Comparison of ENCODE assay signal across 8 cellular contexts in the genomic region with DNA sequence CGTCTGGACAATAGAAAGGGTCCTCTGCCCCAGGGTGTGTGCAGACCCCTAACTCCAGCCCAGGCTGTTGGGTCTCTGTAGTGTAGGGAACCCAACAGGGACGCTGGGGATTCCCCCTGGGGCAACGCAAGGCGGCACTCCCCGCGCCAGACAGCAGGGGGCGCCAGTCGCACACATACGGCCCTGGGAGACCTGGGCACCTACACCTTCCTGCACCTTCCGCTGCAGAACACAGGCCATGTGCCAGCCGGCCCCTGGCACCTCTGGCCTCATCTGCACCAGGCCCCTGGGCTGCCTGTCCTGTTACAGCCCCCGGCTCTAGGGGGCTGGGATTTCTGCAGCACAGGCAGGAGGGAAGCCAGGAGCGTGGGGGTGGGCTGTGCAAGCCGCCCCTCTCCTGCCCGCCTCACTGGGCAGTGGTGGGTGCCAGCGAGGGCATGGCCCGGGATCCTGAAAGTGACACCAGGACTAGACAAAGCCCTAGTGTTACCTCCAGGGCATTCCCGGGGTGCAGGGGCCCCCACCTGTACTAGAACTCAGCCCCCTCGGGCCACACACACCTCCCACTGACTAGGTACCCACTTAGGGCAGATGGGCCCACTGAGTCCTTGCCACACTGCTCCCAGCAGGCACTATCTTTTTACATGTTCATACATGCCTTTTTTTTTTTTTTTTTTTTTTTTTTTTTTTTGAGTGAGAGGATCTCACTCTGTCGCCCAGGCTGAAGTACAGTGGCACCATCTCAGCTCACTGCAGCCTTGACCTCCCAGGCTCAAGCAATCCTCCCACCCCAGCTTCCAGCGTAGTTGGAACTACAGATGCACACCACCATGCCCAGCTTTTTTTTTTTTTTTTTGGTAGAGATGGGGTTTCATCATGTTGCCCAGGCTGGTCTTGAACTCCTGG. TPM values are rescaled to one million over a fixed set of nuclear protein-coding genes. Genes with fewer than 3 reads are reported as not detected.
A peak's percentile ranks its signal among the peaks of the same experiment; 100 is the strongest.
DNase-seq lines count a peak whose midpoint lies in the region; ATAC-seq and TF ChIP-seq lines count a peak whose summit lies in the region.

No MANE protein-coding gene starts in this region.

- peaks cover 12% of the 10 kb centered on the region for H4K20me1 ChIP-seq in osteoblast (ENCODE audit: insufficient read depth, low read length)

- H3K27me3 ChIP-seq in osteoblast (ENCODE audit: insufficient read depth, low read length) (no peaks in the 10 kb centered on the region), tibial artery (no peaks in the 10 kb centered on the region)

- TF ChIP-seq CTCF in fibroblast of the aortic adventitia (IDR thresholded peaks at IDR 0.05; ENCODE audit: insufficient read depth, low read length) (peak; percentile 92), osteoblast (IDR thresholded peaks at IDR 0.05; ENCODE audit: extremely low read depth, low read depth, low read length) (peak; percentile 87), tibial artery (IDR thresholded peaks at IDR 0.05) (peak; percentile 87 to 92)

- H3K36me3 ChIP-seq in osteoblast (ENCODE audit: insufficient read depth, low read length) (peaks cover 6% of the 10 kb centered on the region), tibial artery (peaks cover 0 to 21% (median 7%) of the 10 kb centered on the region in 3 donors)

- no peaks in the 10 kb centered on the region for H3K9me3 ChIP-seq in osteoblast (ENCODE audit: low read depth, low read length)
- H3K9me3 ChIP-seq in tibial artery = no peaks in the 10 kb centered on the region

- H3K4me1 ChIP-seq in osteoblast (ENCODE audit: insufficient read depth, low read length) (peaks cover 6% of the 10 kb centered on the region), tibial artery (peaks cover 0 to 21% (median 0%) of the 10 kb centered on the region in 4 donors)

- intact Hi-C loops in tibial artery (cut with DNase I; ENCODE audit: low total_unique reads) = loop anchor here (2.0 kb wide), 1 partner anchor 112 kb away; no protein-coding TSS in a partner anchor

- no peak overlapping the region for H2AFZ ChIP-seq in osteoblast (ENCODE audit: low read length)

- peak in 9 of 14 donors; percentile 24 to 73 (median 40) for DNase-seq in C1 segment of cervical spinal cord (lab: John Stamatoyannopoulos, UW)
- peak; percentile 86 for DNase-seq in HPDE6-E6E7 (ENCODE audit: extremely low spot score)
- peak; percentile 4 for DNase-seq in OCI-M2 (lab: John Stamatoyannopoulos, UW; ENCODE audit: unreplicated experiment)
- DNase-seq in activated T-cell treated with anti-CD3 and anti-CD28 coated beads, Interleukin-2, amount 50 U/mL, for 48 hours = peak; percentile 92 to 93
- peak; percentile 47 for DNase-seq in fibroblast of the aortic adventitia (ENCODE audit: low read depth)
- DNase-seq in osteoblast (ENCODE audit: insufficient read length, low spot score, missing footprints) = peak; percentile 97
- DNase-seq in tibial artery = peak; percentile 40 to 76

- ATAC-seq in GM19324 (IDR thresholded peaks at IDR 0.05; ENCODE audit: low FRiP score, unreplicated experiment) = peak; percentile 50

- no peak overlapping the region for H3K27ac ChIP-seq in osteoblast (ENCODE audit: low read depth, low read length)
- no peak overlapping the region for H3K27ac ChIP-seq in tibial artery

- H3K4me3 ChIP-seq in fibroblast of the aortic adventitia (ENCODE audit: low read depth, low read length) = no peak overlapping the region
- H3K4me3 ChIP-seq in osteoblast (ENCODE audit: insufficient read depth, low read length) = no peak overlapping the region
- H3K4me3 ChIP-seq in tibial artery = no peak overlapping the region

- H3K79me2 ChIP-seq in osteoblast (ENCODE audit: insufficient read depth, low read length) = no peaks in the 10 kb centered on the region

- H3K4me2 ChIP-seq in osteoblast (ENCODE audit: insufficient read depth, low read length) = no peak overlapping the region

RNA-seq across cellular contexts. Expression of a gene that starts 37.5 kb away (rescaled TPM):
- total RNA-seq in fibroblast of the aortic adventitia (ENCODE audit: low replicate concordance) (3.8 and 27.3 TPM in 2 replicates), osteoblast (28.6 and 35.4 TPM in 2 replicates)

RNA-seq across cellular contexts. Expression of a gene that starts 38.0 kb away (rescaled TPM):
- total RNA-seq in fibroblast of the aortic adventitia (ENCODE audit: low replicate concordance) (47.6 and 189 TPM in 2 replicates), osteoblast (58.6 and 65.1 TPM in 2 replicates)

Comparison
In these comparisons a context has a peak if more than half of its experiments do, and no peak if none do; other contexts are left out.
1. DNase-seq: peak in every context shown above with its lines; median percentile 97 in osteoblast; 92 in activated T-cell treated with anti-CD3 and anti-CD28 coated beads, Interleukin-2, amount 50 U/mL, for 48 hours; 86 in HPDE6-E6E7; 58 in tibial artery; 47 in fibroblast of the aortic adventitia; 40 in C1 segment of cervical spinal cord; 4 in OCI-M2.